ENCODE assay signal across 19 cellular contexts in the genomic region with DNA sequence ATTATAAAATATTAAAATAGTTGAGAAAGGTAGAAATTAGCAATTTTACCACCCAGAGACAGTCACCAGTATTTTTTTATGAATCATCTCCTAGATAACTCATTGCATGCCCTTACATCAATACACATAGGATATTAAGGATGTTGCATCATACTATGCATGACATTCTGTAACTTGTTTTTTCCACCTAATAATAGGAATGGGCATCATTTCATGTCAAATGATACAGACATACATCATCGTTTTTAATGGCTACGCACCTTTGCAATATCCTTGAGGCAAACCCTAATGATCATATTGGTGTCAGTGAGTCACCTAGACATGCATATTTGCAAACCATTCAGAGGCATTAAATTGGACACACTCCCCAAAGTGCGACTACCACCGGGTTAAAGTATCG.
"Had no signal": no experiment of that assay in that cellular context is flagged by ENCODE, and none has a peak within 500 bp of the region (broad histone marks: within the 10 kb centered on the region; RNA-seq: fewer than 3 reads in every experiment).

No MANE protein-coding gene starts in this region.

- H3K27me3 Mint-ChIP-seq: activated CD4-positive, alpha-beta memory T cell treated with anti-CD3 and anti-CD28 coated beads, Interleukin-2, amount 10 ng/mL, durations not matched to agents 7 days and 5 days; activated CD4-positive, alpha-beta T cell treated with anti-CD3 and anti-CD28 coated beads, Interleukin-2, amount 10 ng/mL, durations not matched to agents 24 days and 14 days; activated naive CD4-positive, alpha-beta T cell treated with anti-CD3 and anti-CD28 coated beads, Interleukin-2, amount 10 ng/mL, durations not matched to agents 7 days and 5 days; dendritic cell treated with granulocyte-macrophage colony-stimulating factor and Interleukin-4, amounts not matched to agents 40 ng/mL and 50 ng/mL, for 4 days; stimulated activated naive CD8-positive, alpha-beta T cell treated with anti-CD3 and anti-CD28 coated beads, Interleukin-15, amount 100 ng/mL, for 72 hours; T-helper 17 cell had no signal

- H3K4me3 ChIP-seq: gastrocnemius medialis, left ventricle myocardium inferior, ovary, prostate gland, right atrium auricular region, skin epidermis, tibial artery had no signal

- H3K9me3 Mint-ChIP-seq: activated CD4-positive, alpha-beta memory T cell treated with anti-CD3 and anti-CD28 coated beads, Interleukin-2, amount 10 ng/mL, durations not matched to agents 7 days and 5 days; activated CD4-positive, alpha-beta T cell treated with anti-CD3 and anti-CD28 coated beads, Interleukin-2, amount 10 ng/mL, durations not matched to agents 24 days and 14 days; activated naive CD4-positive, alpha-beta T cell treated with anti-CD3 and anti-CD28 coated beads, Interleukin-2, amount 10 ng/mL, durations not matched to agents 7 days and 5 days; nephron had no signal

- H3K27me3 ChIP-seq: gastrocnemius medialis, neutrophil, ovary, right atrium auricular region, tibial artery had no signal

- H3K36me3 ChIP-seq: gastrocnemius medialis, left ventricle myocardium inferior, neutrophil, ovary, prostate gland, right atrium auricular region, tibial artery had no signal

- H3K36me3 Mint-ChIP-seq: activated naive CD4-positive, alpha-beta T cell treated with anti-CD3 and anti-CD28 coated beads, Interleukin-2, amount 10 ng/mL, durations not matched to agents 7 days and 5 days had no signal

- H3K9me3 ChIP-seq: gastrocnemius medialis, left ventricle myocardium inferior, neutrophil, ovary, prostate gland, right atrium auricular region, tibial artery had no signal

- H3K27ac ChIP-seq: gastrocnemius medialis, left ventricle myocardium inferior, neutrophil, ovary, prostate gland, right atrium auricular region, skin epidermis, tibial artery had no signal

- H3K4me1 ChIP-seq: gastrocnemius medialis, left ventricle myocardium inferior, prostate gland, right atrium auricular region, tibial artery had no signal

- H3K4me3 Mint-ChIP-seq: activated CD4-positive, alpha-beta memory T cell treated with anti-CD3 and anti-CD28 coated beads, Interleukin-2, amount 10 ng/mL, durations not matched to agents 7 days and 5 days; activated CD4-positive, alpha-beta T cell treated with anti-CD3 and anti-CD28 coated beads, Interleukin-2, amount 10 ng/mL, durations not matched to agents 24 days and 14 days; activated naive CD4-positive, alpha-beta T cell treated with anti-CD3 and anti-CD28 coated beads, Interleukin-2, amount 10 ng/mL, durations not matched to agents 7 days and 5 days; dendritic cell treated with granulocyte-macrophage colony-stimulating factor and Interleukin-4, amounts not matched to agents 40 ng/mL and 50 ng/mL, for 4 days; nephron; stimulated activated naive CD8-positive, alpha-beta T cell treated with anti-CD3 and anti-CD28 coated beads, Interleukin-15, amount 100 ng/mL, for 72 hours; T-helper 17 cell had no signal

- ATAC-seq: gastrocnemius medialis; stimulated activated naive CD8-positive, alpha-beta T cell treated with anti-CD3 and anti-CD28 coated beads, Interleukin-15, amount 100 ng/mL, for 72 hours; T-helper 17 cell had no signal

- H3K27ac Mint-ChIP-seq: activated CD4-positive, alpha-beta memory T cell treated with anti-CD3 and anti-CD28 coated beads, Interleukin-2, amount 10 ng/mL, durations not matched to agents 7 days and 5 days; activated CD4-positive, alpha-beta T cell treated with anti-CD3 and anti-CD28 coated beads, Interleukin-2, amount 10 ng/mL, durations not matched to agents 24 days and 14 days; activated naive CD4-positive, alpha-beta T cell treated with anti-CD3 and anti-CD28 coated beads, Interleukin-2, amount 10 ng/mL, durations not matched to agents 7 days and 5 days; dendritic cell treated with granulocyte-macrophage colony-stimulating factor and Interleukin-4, amounts not matched to agents 40 ng/mL and 50 ng/mL, for 4 days; nephron; stimulated activated naive CD8-positive, alpha-beta T cell treated with anti-CD3 and anti-CD28 coated beads, Interleukin-15, amount 100 ng/mL, for 72 hours; T-helper 17 cell had no signal

- DNase-seq: activated CD4-positive, alpha-beta memory T cell treated with anti-CD3 and anti-CD28 coated beads, Interleukin-2, amount 10 ng/mL, durations not matched to agents 7 days and 5 days; activated CD4-positive, alpha-beta T cell treated with anti-CD3 and anti-CD28 coated beads, Interleukin-2, amount 10 ng/mL, durations not matched to agents 24 days and 14 days; activated effector memory CD4-positive, alpha-beta T cell treated with anti-CD3 and anti-CD28 coated beads, Interleukin-2, amount 50 U/mL, for 16 hours; activated naive CD4-positive, alpha-beta T cell treated with anti-CD3 and anti-CD28 coated beads, Interleukin-2, amount 10 ng/mL, durations not matched to agents 7 days and 5 days; effector CD4-positive, alpha-beta T cell; gastrocnemius medialis; hippocampal formation; left ventricle myocardium inferior; ovary; stimulated activated CD4-positive, alpha-beta T cell treated with anti-CD3 and anti-CD28 coated beads, Interleukin-1b, Interleukin-23, amount 100 ng/mL, for 48 hours; stimulated activated naive CD8-positive, alpha-beta T cell treated with anti-CD3 and anti-CD28 coated beads, Interleukin-15, amount 100 ng/mL, for 72 hours; T-helper 17 cell; tibial artery had no signal

- H3K4me1 Mint-ChIP-seq: activated CD4-positive, alpha-beta memory T cell treated with anti-CD3 and anti-CD28 coated beads, Interleukin-2, amount 10 ng/mL, durations not matched to agents 7 days and 5 days; activated CD4-positive, alpha-beta T cell treated with anti-CD3 and anti-CD28 coated beads, Interleukin-2, amount 10 ng/mL, durations not matched to agents 24 days and 14 days; activated naive CD4-positive, alpha-beta T cell treated with anti-CD3 and anti-CD28 coated beads, Interleukin-2, amount 10 ng/mL, durations not matched to agents 7 days and 5 days; stimulated activated naive CD8-positive, alpha-beta T cell treated with anti-CD3 and anti-CD28 coated beads, Interleukin-15, amount 100 ng/mL, for 72 hours; T-helper 17 cell had no signal
